ENCODE assay signal across 19 cellular contexts in the genomic region with DNA sequence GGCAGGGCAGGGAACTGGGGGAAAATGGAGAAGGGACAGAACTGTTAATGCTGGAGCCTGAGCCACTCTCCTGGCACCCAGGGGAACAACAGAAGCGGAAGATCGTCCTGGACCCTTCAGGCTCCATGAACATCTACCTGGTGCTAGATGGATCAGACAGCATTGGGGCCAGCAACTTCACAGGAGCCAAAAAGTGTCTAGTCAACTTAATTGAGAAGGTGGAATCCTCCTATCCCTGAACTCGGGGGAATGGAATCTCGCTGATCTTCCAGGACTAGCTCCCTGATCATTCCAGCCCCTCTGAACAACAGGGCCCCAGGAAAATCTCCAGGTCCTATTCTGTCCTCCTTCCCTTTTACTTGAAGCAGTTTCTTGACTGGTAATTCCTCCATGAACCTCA. TPM values are rescaled to one million over a fixed set of nuclear protein-coding genes. Genes with fewer than 3 reads are reported as not detected.
"Had no signal": no experiment of that assay in that cellular context is flagged by ENCODE, and none has a peak within 500 bp of the region (broad histone marks: within the 10 kb centered on the region; RNA-seq: fewer than 3 reads in every experiment).

No MANE protein-coding gene starts in this region.

- DNase-seq: activated CD4-positive, alpha-beta T cell treated with anti-CD3 and anti-CD28 coated beads, Interleukin-2, amount 50 U/mL, for 1 hour; activated CD4-positive, CD25-positive, alpha-beta regulatory T cell treated with anti-CD3 and anti-CD28 coated beads, Interleukin-2, amount 50 U/mL, for 72 hours; activated CD8-positive, alpha-beta memory T cell treated with anti-CD3 and anti-CD28 coated beads, Interleukin-2, amount 50 U/mL, for 4 hours; activated gamma-delta T cell; activated T-cell treated with anti-CD3 and anti-CD28 coated beads, Interleukin-2, amount 50 U/mL, for 72 hours; foreskin keratinocyte; mesenchymal stem cell; mucosa of descending colon; naive thymus-derived CD4-positive, alpha-beta T cell; stimulated activated CD4-positive, alpha-beta T cell treated with anti-CD3 and anti-CD28 coated beads, Interleukin-1b, Interleukin-23, amount 100 ng/mL, for 48 hours; stimulated activated CD8-positive, alpha-beta memory T cell treated with anti-CD3 and anti-CD28 coated beads, Interleukin-4, amount 100 ng/mL, for 48 hours; stimulated activated naive CD8-positive, alpha-beta T cell treated with anti-CD3 and anti-CD28 coated beads, Interleukin-15, Interleukin-2, amounts not matched to agents 100 U/mL and 50 U/mL, for 24 hours; substantia nigra; transverse colon had no signal

- H3K4me3 ChIP-seq: hepatocyte, mucosa of descending colon, transverse colon had no signal

- FAIRE-seq: colon had no signal

- H3K27me3 ChIP-seq: hepatocyte, transverse colon had no signal

- H3K4me2 ChIP-seq: hepatocyte had no signal

- H3K27ac ChIP-seq: foreskin keratinocyte, hepatocyte, neutrophil, transverse colon had no signal

- H2AFZ ChIP-seq: hepatocyte had no signal

- ATAC-seq: activated T-cell treated with anti-CD3 and anti-CD28 coated beads, Interleukin-2, amount 50 U/mL, for 72 hours; foreskin keratinocyte; mucosa of descending colon; naive thymus-derived CD4-positive, alpha-beta T cell; SK-N-SH treated with all-trans-retinoic acid at 6 μM for 48 hours; stimulated activated naive CD8-positive, alpha-beta T cell treated with anti-CD3 and anti-CD28 coated beads, Interleukin-15, Interleukin-2, amounts not matched to agents 100 U/mL and 50 U/mL, for 24 hours had no signal

- H3K9me3 ChIP-seq: mucosa of descending colon, neutrophil, transverse colon had no signal

RNA-seq across cellular contexts. Expression of a gene that starts 20.3 kb away (rescaled TPM):
- total RNA-seq: epithelial cell of proximal tubule, foreskin keratinocyte had no signal
